In the genomic region with DNA sequence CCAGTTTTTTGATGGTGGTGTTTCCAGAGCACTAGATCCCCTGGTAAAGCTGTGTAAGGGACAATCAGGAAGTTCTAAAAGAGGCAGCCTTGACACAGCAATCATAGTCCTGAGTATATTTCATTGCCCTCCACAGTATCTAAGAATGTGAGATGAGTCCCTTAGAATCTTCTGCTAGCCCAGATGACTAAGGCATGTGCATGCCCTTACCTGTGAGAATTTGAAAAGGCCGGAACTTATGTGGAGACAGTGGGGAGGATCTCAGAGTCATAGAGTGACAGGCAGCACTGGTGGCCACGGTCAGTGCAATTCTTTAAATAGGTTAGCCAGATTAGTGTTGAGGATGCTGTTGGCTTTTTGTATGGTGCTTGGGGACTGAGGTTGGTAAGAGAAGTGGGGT, we compare ENCODE assay signal across 25 cellular contexts.
"Had no signal": no experiment of that assay in that cellular context is flagged by ENCODE, and none has a peak within 500 bp of the region (broad histone marks: within the 10 kb centered on the region; RNA-seq: fewer than 3 reads in every experiment).

No MANE protein-coding gene starts in this region.

- H3K4me3 ChIP-seq: K562, SJCRH30 had no signal

- FAIRE-seq: HTR-8/SVneo, K562, RCC 7860 had no signal

- H3K27ac ChIP-seq: KMS-11, SJCRH30 had no signal

- H3K36me3 ChIP-seq: SJCRH30 had no signal

- H3K9me3 ChIP-seq: SJCRH30 had no signal

- H3K27me3 ChIP-seq: SJCRH30 had no signal

- DNase-seq: Kasumi-1, MV-4-11, NCI-H1048, NCI-H1105, NCI-H1417, NCI-H1436 treated with DMSO at 0.1 percent for 48 hours, NCI-H1694, NCI-H187 treated with DMSO at 0.1 percent for 48 hours, NCI-H2029 treated with DMSO at 0.1 percent for 48 hours, NCI-H2107, NCI-H226, NCI-H446, NCI-H510A, NCI-H524 treated with DMSO at 0.1 percent for 48 hours, NCI-H69, NCI-H774, RPMI8226, SHP77 treated with DMSO at 0.1 percent for 48 hours, SJCRH30 had no signal

- ATAC-seq: K562, Right ventricle myocardium inferior, SK-N-SH treated with all-trans-retinoic acid at 6 μM for 48 hours had no signal

- H3K4me1 ChIP-seq: SJCRH30 had no signal
